Comparison of ENCODE assay signal across 16 cellular contexts in the genomic region with DNA sequence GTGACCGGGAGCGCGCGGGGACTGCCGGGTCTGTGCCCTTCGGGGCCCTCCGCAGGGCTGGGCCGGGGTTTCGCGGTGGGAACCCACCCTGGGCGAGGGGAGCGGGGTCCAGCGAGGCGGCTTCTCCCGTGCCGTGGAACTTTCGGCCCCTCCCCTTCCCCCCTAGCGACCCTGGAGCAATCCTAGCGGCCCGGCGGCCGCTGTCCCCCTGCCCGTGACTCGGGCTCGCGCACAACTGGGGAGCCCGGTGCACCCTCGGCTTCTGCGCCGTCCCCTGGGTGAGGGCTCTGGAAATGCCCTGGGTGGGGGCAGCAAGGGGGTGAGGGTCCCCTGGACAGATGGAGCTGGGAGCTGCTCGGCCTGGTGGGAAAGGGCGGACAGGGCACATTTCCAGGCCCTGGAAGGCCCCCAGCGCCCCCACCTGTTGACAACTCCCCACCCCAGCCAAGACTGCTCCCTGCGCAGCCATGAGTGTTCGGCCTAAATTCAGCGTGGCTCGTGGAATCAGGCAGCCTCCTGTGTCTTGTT. TPM values are rescaled to one million over a fixed set of nuclear protein-coding genes. Genes with fewer than 3 reads are reported as not detected.
A peak's percentile ranks its signal among the peaks of the same experiment; 100 is the strongest.
DNase-seq lines count a peak whose midpoint lies in the region; ATAC-seq, FAIRE-seq and TF ChIP-seq lines count a peak whose summit lies in the region.
"Had no signal": no experiment of that assay in that cellular context is flagged by ENCODE, and none has a peak within 500 bp of the region (broad histone marks: within the 10 kb centered on the region; RNA-seq: fewer than 3 reads in every experiment).

No MANE protein-coding gene starts in this region.

- peak overlapping the region; percentile 88 for H2AFZ ChIP-seq in K562 (ENCODE audit: low read depth, low read length)

- TF ChIP-seq RAD21 in K562 (CRISPR knock-in tag; conservative IDR thresholded peaks at IDR 0.05 in 1 of 2, IDR thresholded peaks at IDR 0.05 in 1 of 2), result no peak

- no peak for TF ChIP-seq EP300 in K562 (IDR thresholded peaks at IDR 0.05; ENCODE audit: low read length)

- 88% methylated on average over 16 of the region's 37 CpGs for WGBS in K562 (ENCODE audit: insufficient coverage, low coverage, missing lambda C conversion rate)

- no peaks in the 10 kb centered on the region for H4K20me1 ChIP-seq in K562 (replicated peaks; ENCODE audit: control insufficient read depth, insufficient read depth, low read length)

- H3K9ac ChIP-seq in HUES6 (ENCODE audit: low read length) (no peak overlapping the region), K562 (ENCODE audit: insufficient read depth in 1 of 2, low read depth in 2 of 2, low read length in 2 of 2) (no peak overlapping the region), skeletal muscle satellite cell (ENCODE audit: low read depth, low read length) (no peak overlapping the region)

- no peak for TF ChIP-seq POLR2A in K562 (conservative IDR thresholded peaks at IDR 0.05)

- no peak for ATAC-seq in K562
- ATAC-seq: activated naive CD4-positive, alpha-beta T cell treated with anti-CD3 and anti-CD28 coated beads, Interleukin-2, amount 50 U/mL, for 72 hours; gastroesophageal sphincter had no signal

- no peaks in the 10 kb centered on the region for H3K9me3 ChIP-seq in HUES6 (ENCODE audit: control insufficient read depth, insufficient read depth, low read depth, low read length)
- H3K9me3 ChIP-seq in K562 (replicated peaks; ENCODE audit: control insufficient read depth, insufficient read depth, low read depth, low read length), result no peaks in the 10 kb centered on the region
- peaks cover 2% of the 10 kb centered on the region for H3K9me3 ChIP-seq in iPS-18c (ENCODE audit: control insufficient read depth, insufficient read depth, low read length)
- H3K9me3 ChIP-seq in skeletal muscle satellite cell (replicated peaks; ENCODE audit: low read length), result no peaks in the 10 kb centered on the region
- H3K9me3 ChIP-seq: gastroesophageal sphincter, prostate gland had no signal

- no peaks in the 10 kb centered on the region for H3K79me2 ChIP-seq in K562 (ENCODE audit: control insufficient read depth, insufficient read depth, low read length)

- in situ Hi-C loops in K562 (cut with MboI), result no loop called here

- no peaks in the 10 kb centered on the region for H3K36me3 ChIP-seq in HUES6 (ENCODE audit: control insufficient read depth, insufficient read depth, low read length)
- no peaks in the 10 kb centered on the region for H3K36me3 ChIP-seq in K562 (ENCODE audit: control insufficient read depth, insufficient read depth, low read length)
- H3K36me3 ChIP-seq in skeletal muscle satellite cell (ENCODE audit: insufficient read depth, low read length), result no peaks in the 10 kb centered on the region
- H3K36me3 ChIP-seq: gastroesophageal sphincter, prostate gland had no signal

- DNase-seq in K562 (ENCODE audit: extremely low read depth in 1 of 4, low spot score in 3 of 4), result no peak
- no peak for DNase-seq in kidney tubule cell (ENCODE audit: low spot score)
- DNase-seq in DMS53 (lab: John Stamatoyannopoulos, UW), result no peak
- no peak for DNase-seq in kidney glomerular epithelial cell (lab: John Stamatoyannopoulos, UW)
- DNase-seq: activated CD4-positive, alpha-beta T cell treated with anti-CD3 and anti-CD28 coated beads for 4 hours; effector CD8-positive, alpha-beta T cell; NCI-H2081; stimulated activated CD4-positive, alpha-beta T cell treated with anti-CD3 and anti-CD28 coated beads, Interleukin-4, amount 100 ng/mL, for 4 hours; SW 1271 had no signal

- intact Hi-C loops in K562 (cut with micrococcal nuclease), result no loop called here

- H3K4me3 ChIP-seq in HUES6 (ENCODE audit: low read depth, low read length) (peak overlapping the region; percentile 52), K562 (no peak overlapping the region), iPS-18c (ENCODE audit: insufficient read depth, low read depth, low read length) (peak overlapping the region; percentile 47), skeletal muscle satellite cell (ENCODE audit: low read length) (peak overlapping the region; percentile 47)

- FAIRE-seq in K562 (lab: Jason Lieb, UNC), result no peak

- POLR2A ChIA-PET in K562 (lab: Yijun Ruan, JAX), result interaction anchor here (1.0 kb wide), 1 partner anchor 9 kb away, joined by 4 read pairs; no protein-coding TSS in a partner anchor

- TF ChIP-seq CTCF in K562 (IDR thresholded peaks at IDR 0.05 in 2 of 3, conservative IDR thresholded peaks at IDR 0.05 in 1 of 3; ENCODE audit: insufficient read depth in 2 of 3, low read depth in 1 of 3, low read length in 3 of 3), result no peak

- no peaks in the 10 kb centered on the region for H3K9me1 ChIP-seq in K562 (ENCODE audit: control insufficient read depth, insufficient read depth, low read length)

- H3K4me1 ChIP-seq in HUES6 (ENCODE audit: control insufficient read depth, insufficient read depth, low read length), result no peaks in the 10 kb centered on the region
- H3K4me1 ChIP-seq in K562 (replicated peaks in 1 of 2; ENCODE audit: control insufficient read depth in 2 of 2, insufficient read depth in 2 of 2, low read length in 2 of 2), result peaks cover 4 to 48% of the 10 kb centered on the region in 2 experiments; a peak in 4 of 5 replicates
- H3K4me1 ChIP-seq in skeletal muscle satellite cell (ENCODE audit: control insufficient read depth, insufficient read depth, low read length), result peaks cover 25% of the 10 kb centered on the region

- BruUV-seq in K562 (replicated peaks; lab: Mats Ljungman, UMichigan), result no TSS peak

- H3K27me3 ChIP-seq in HUES6 (ENCODE audit: control insufficient read depth, insufficient read depth, low read length) (peaks cover 62% of the 10 kb centered on the region), K562 (ENCODE audit: control insufficient read depth in 2 of 2, insufficient read depth in 2 of 2, low read length in 2 of 2) (no peaks in the 10 kb centered on the region), skeletal muscle satellite cell (ENCODE audit: control insufficient read depth, insufficient read depth, low read length) (peaks cover 46% of the 10 kb centered on the region)

- no peak overlapping the region for H3K27ac ChIP-seq in HUES6 (ENCODE audit: low read depth, low read length)
- peak overlapping the region; percentile 56; the same call in 2 of the 3 replicates for H3K27ac ChIP-seq in K562 (ENCODE audit: extremely low read depth, low read depth, low read length)
- H3K27ac ChIP-seq: gastroesophageal sphincter, prostate gland had no signal

- CTCF ChIA-PET in K562 (lab: Yijun Ruan, JAX; ENCODE audit: low intra/inter-chr PET ratio), result no interaction called here

- H3K4me2 ChIP-seq in K562 (ENCODE audit: insufficient read depth, low read length) (no peak overlapping the region), skeletal muscle satellite cell (ENCODE audit: low read length) (peak overlapping the region; percentile 85)

RNA-seq across cellular contexts. Expression of gene UTS2R, which starts 0.6 kb away (rescaled TPM):
- total RNA-seq in K562 (2011; cell fraction: chromatin; rRNA removed; ENCODE audit: low replicate concordance), result not detected in 2 replicates
- not detected in 2 replicates for total RNA-seq in K562 (2011; cell fraction: nucleolus; rRNA removed)
- total RNA-seq in K562 (2011; cell fraction: nucleoplasm; rRNA removed), result not detected in 2 replicates
- total RNA-seq in K562 (2014; rRNA removed) (not detected in 2 replicates), K562 (2014; rRNA removed; fragmentation: Illumina TruSeq; extraction: Trizol) (not detected in 2 replicates), K562 (2015; rRNA removed; fragmentation: Illumina TruSeq; extraction: Trizol) (not detected in 2 replicates), K562 (2021) (0.22 TPM in 1 of 2 replicates, not detected in the other)
- polyA plus RNA-seq in K562 (2011; rRNA removed) (not detected in 2 replicates), K562 (2014; fragmentation: Illumina TruSeq; extraction: Trizol) (not detected in 2 replicates), K562 (2014; fragmentation: Nextera tagmentation; extraction: Ambion mirVana) (not detected), K562 (2014; rRNA removed) (not detected in 2 replicates)
- polyA plus RNA-seq in K562 (2011; cell fraction: cytosol; rRNA removed), result not detected in 2 replicates
- polyA plus RNA-seq in K562 (2011; cell fraction: nucleus; rRNA removed), result 0.27 TPM in 1 of 2 replicates, not detected in the other
- polyA plus RNA-seq in K562 (2012), result not detected in 2 replicates
- polyA minus RNA-seq in K562 (2011; rRNA and poly(A)+ RNA removed), result not detected in 2 replicates
- polyA minus RNA-seq in K562 (2011; cell fraction: cytosol; rRNA and poly(A)+ RNA removed), result not detected in 2 replicates
- polyA minus RNA-seq in K562 (2011; cell fraction: nucleus; rRNA and poly(A)+ RNA removed), result not detected in 2 replicates
- total RNA-seq in skeletal muscle satellite cell (2012; rRNA removed), result 1.5 TPM in 1 of 2 replicates, not detected in the other
- total RNA-seq: gastroesophageal sphincter, lung microvascular endothelial cell, prostate gland had no signal

RNA-seq across cellular contexts. Expression of gene TEX19, which starts 13.1 kb away (rescaled TPM):
- 1.0 and 1.2 TPM in 2 replicates for total RNA-seq in K562 (2011; cell fraction: chromatin; rRNA removed; ENCODE audit: low replicate concordance)
- total RNA-seq in K562 (2011; cell fraction: nucleolus; rRNA removed), result 1.2 TPM in 2 replicates
- total RNA-seq in K562 (2011; cell fraction: nucleoplasm; rRNA removed), result 1.0 and 1.8 TPM in 2 replicates
- total RNA-seq in K562 (2014; rRNA removed) (1.6 and 2.4 TPM in 2 replicates), K562 (2014; rRNA removed; fragmentation: Illumina TruSeq; extraction: Trizol) (0.93 and 1.4 TPM in 2 replicates), K562 (2015; rRNA removed; fragmentation: Illumina TruSeq; extraction: Trizol) (1.6 and 2.0 TPM in 2 replicates), K562 (2021) (1.4 and 2.1 TPM in 2 replicates)
- polyA plus RNA-seq in K562 (2011; rRNA removed) (3.6 and 4.9 TPM in 2 replicates), K562 (2014; fragmentation: Illumina TruSeq; extraction: Trizol) (1.9 and 2.3 TPM in 2 replicates), K562 (2014; fragmentation: Nextera tagmentation; extraction: Ambion mirVana) (under 1 TPM; 0.10 to 0.57 TPM), K562 (2014; rRNA removed) (1.9 and 2.2 TPM in 2 replicates)
- 4.1 and 5.7 TPM in 2 replicates for polyA plus RNA-seq in K562 (2011; cell fraction: cytosol; rRNA removed)
- 1.2 and 1.9 TPM in 2 replicates for polyA plus RNA-seq in K562 (2011; cell fraction: nucleus; rRNA removed)
- 2.0 and 5.3 TPM in 2 replicates for polyA plus RNA-seq in K562 (2012)
- 2.4 and 2.7 TPM in 2 replicates for polyA minus RNA-seq in K562 (2011; rRNA and poly(A)+ RNA removed)
- polyA minus RNA-seq in K562 (2011; cell fraction: cytosol; rRNA and poly(A)+ RNA removed), result 0.91 and 1.5 TPM in 2 replicates
- 0.13 and 0.56 TPM in 2 replicates for polyA minus RNA-seq in K562 (2011; cell fraction: nucleus; rRNA and poly(A)+ RNA removed)
- total RNA-seq in skeletal muscle satellite cell (2012; rRNA removed), result 0.25 TPM in 1 of 2 replicates, not detected in the other
- total RNA-seq: gastroesophageal sphincter, lung microvascular endothelial cell had no signal

RNA-seq across cellular contexts. Expression of gene SECTM1, which starts 38.6 kb away (rescaled TPM):
- total RNA-seq in K562 (2011; cell fraction: chromatin; rRNA removed; ENCODE audit: low replicate concordance), result 0.86 TPM in 1 of 2 replicates, not detected in the other
- 0.53 and 0.83 TPM in 2 replicates for total RNA-seq in K562 (2011; cell fraction: nucleolus; rRNA removed)
- total RNA-seq in K562 (2011; cell fraction: nucleoplasm; rRNA removed), result 0.99 TPM in 1 of 2 replicates, not detected in the other
- total RNA-seq in K562 (2014; rRNA removed) (0.18 TPM in 1 of 2 replicates, not detected in the other), K562 (2014; rRNA removed; fragmentation: Illumina TruSeq; extraction: Trizol) (not detected in 2 replicates), K562 (2015; rRNA removed; fragmentation: Illumina TruSeq; extraction: Trizol) (not detected in 2 replicates), K562 (2021) (0.11 TPM in 1 of 2 replicates, not detected in the other)
- polyA plus RNA-seq in K562 (2011; rRNA removed) (0.19 and 0.46 TPM in 2 replicates), K562 (2014; fragmentation: Illumina TruSeq; extraction: Trizol) (0.15 TPM in 1 of 2 replicates, not detected in the other), K562 (2014; fragmentation: Nextera tagmentation; extraction: Ambion mirVana) (not detected), K562 (2014; rRNA removed) (not detected in 2 replicates)
- polyA plus RNA-seq in K562 (2011; cell fraction: cytosol; rRNA removed), result 0.35 and 1.1 TPM in 2 replicates
- 0.31 and 0.47 TPM in 2 replicates for polyA plus RNA-seq in K562 (2011; cell fraction: nucleus; rRNA removed)
- 0.36 and 0.57 TPM in 2 replicates for polyA plus RNA-seq in K562 (2012)
- 0.18 and 0.33 TPM in 2 replicates for polyA minus RNA-seq in K562 (2011; rRNA and poly(A)+ RNA removed)
- polyA minus RNA-seq in K562 (2011; cell fraction: cytosol; rRNA and poly(A)+ RNA removed), result not detected in 2 replicates
- 0.94 TPM in 1 of 2 replicates, not detected in the other for polyA minus RNA-seq in K562 (2011; cell fraction: nucleus; rRNA and poly(A)+ RNA removed)
- 5.9 and 7.9 TPM in 2 replicates for total RNA-seq in skeletal muscle satellite cell (2012; rRNA removed)

RNA-seq across cellular contexts. Expression of gene HEXD, which starts 46.0 kb away (rescaled TPM):
- 73.7 and 159 TPM in 2 replicates for total RNA-seq in K562 (2011; cell fraction: chromatin; rRNA removed; ENCODE audit: low replicate concordance)
- total RNA-seq in K562 (2011; cell fraction: nucleolus; rRNA removed), result 83.4 and 88.2 TPM in 2 replicates
- total RNA-seq in K562 (2011; cell fraction: nucleoplasm; rRNA removed), result 65.7 and 67.2 TPM in 2 replicates
- total RNA-seq in K562 (2014; rRNA removed), result 10.5 and 12.3 TPM in 2 replicates
- 5.3 and 6.7 TPM in 2 replicates for total RNA-seq in K562 (2014; rRNA removed; fragmentation: Illumina TruSeq; extraction: Trizol)
- 8.3 and 10.0 TPM in 2 replicates for total RNA-seq in K562 (2015; rRNA removed; fragmentation: Illumina TruSeq; extraction: Trizol)
- 16.9 and 17.5 TPM in 2 replicates for total RNA-seq in K562 (2021)
- polyA plus RNA-seq in K562 (2011; rRNA removed), result 20.0 and 22.3 TPM in 2 replicates
- 9.6 and 16.9 TPM in 2 replicates for polyA plus RNA-seq in K562 (2011; cell fraction: cytosol; rRNA removed)
- polyA plus RNA-seq in K562 (2011; cell fraction: nucleus; rRNA removed), result 208 and 322 TPM in 2 replicates
- polyA plus RNA-seq in K562 (2012), result 13.2 and 23.9 TPM in 2 replicates
- polyA plus RNA-seq in K562 (2014; fragmentation: Illumina TruSeq; extraction: Trizol), result 8.7 and 10.9 TPM in 2 replicates
- 1 to 10 TPM; 1.0 TPM for polyA plus RNA-seq in K562 (2014; fragmentation: Nextera tagmentation; extraction: Ambion mirVana)
- polyA plus RNA-seq in K562 (2014; rRNA removed), result 21.9 and 25.3 TPM in 2 replicates
- 6.1 and 7.1 TPM in 2 replicates for polyA minus RNA-seq in K562 (2011; rRNA and poly(A)+ RNA removed)
- polyA minus RNA-seq in K562 (2011; cell fraction: cytosol; rRNA and poly(A)+ RNA removed), result 5.5 and 6.5 TPM in 2 replicates
- polyA minus RNA-seq in K562 (2011; cell fraction: nucleus; rRNA and poly(A)+ RNA removed), result 28.3 and 30.8 TPM in 2 replicates
- 4.8 and 6.6 TPM in 2 replicates for total RNA-seq in skeletal muscle satellite cell (2012; rRNA removed)

RNA-seq across cellular contexts. Expression of gene OGFOD3, which starts 46.3 kb away (rescaled TPM):
- 39.5 and 85.3 TPM in 2 replicates for total RNA-seq in K562 (2011; cell fraction: chromatin; rRNA removed; ENCODE audit: low replicate concordance)
- 68.9 and 71.6 TPM in 2 replicates for total RNA-seq in K562 (2011; cell fraction: nucleolus; rRNA removed)
- 53.3 and 56.9 TPM in 2 replicates for total RNA-seq in K562 (2011; cell fraction: nucleoplasm; rRNA removed)
- total RNA-seq in K562 (2014; rRNA removed) (34.7 and 44.7 TPM in 2 replicates), K562 (2014; rRNA removed; fragmentation: Illumina TruSeq; extraction: Trizol) (8.9 and 12.3 TPM in 2 replicates), K562 (2015; rRNA removed; fragmentation: Illumina TruSeq; extraction: Trizol) (18.0 and 18.9 TPM in 2 replicates), K562 (2021) (40.5 and 43.6 TPM in 2 replicates)
- polyA plus RNA-seq in K562 (2011; rRNA removed) (23.8 and 31.8 TPM in 2 replicates), K562 (2014; fragmentation: Illumina TruSeq; extraction: Trizol) (18.3 and 23.3 TPM in 2 replicates), K562 (2014; fragmentation: Nextera tagmentation; extraction: Ambion mirVana) (1 to 10 TPM in 1 of 2 experiments, under 1 TPM in 1; 0.69 to 1.8 TPM), K562 (2014; rRNA removed) (33.3 and 34.5 TPM in 2 replicates)
- polyA plus RNA-seq in K562 (2011; cell fraction: cytosol; rRNA removed), result 43.8 and 57.1 TPM in 2 replicates
- polyA plus RNA-seq in K562 (2011; cell fraction: nucleus; rRNA removed), result 27.5 and 35.1 TPM in 2 replicates
- polyA plus RNA-seq in K562 (2012), result 31.5 and 39.2 TPM in 2 replicates
- polyA minus RNA-seq in K562 (2011; rRNA and poly(A)+ RNA removed), result 15.2 and 19.6 TPM in 2 replicates
- 27.3 and 39.2 TPM in 2 replicates for polyA minus RNA-seq in K562 (2011; cell fraction: cytosol; rRNA and poly(A)+ RNA removed)
- 8.6 and 12.7 TPM in 2 replicates for polyA minus RNA-seq in K562 (2011; cell fraction: nucleus; rRNA and poly(A)+ RNA removed)
- 23.6 and 28.4 TPM in 2 replicates for total RNA-seq in skeletal muscle satellite cell (2012; rRNA removed)
